ENCODE assay signal across 1 cellular context in the genomic region with DNA sequence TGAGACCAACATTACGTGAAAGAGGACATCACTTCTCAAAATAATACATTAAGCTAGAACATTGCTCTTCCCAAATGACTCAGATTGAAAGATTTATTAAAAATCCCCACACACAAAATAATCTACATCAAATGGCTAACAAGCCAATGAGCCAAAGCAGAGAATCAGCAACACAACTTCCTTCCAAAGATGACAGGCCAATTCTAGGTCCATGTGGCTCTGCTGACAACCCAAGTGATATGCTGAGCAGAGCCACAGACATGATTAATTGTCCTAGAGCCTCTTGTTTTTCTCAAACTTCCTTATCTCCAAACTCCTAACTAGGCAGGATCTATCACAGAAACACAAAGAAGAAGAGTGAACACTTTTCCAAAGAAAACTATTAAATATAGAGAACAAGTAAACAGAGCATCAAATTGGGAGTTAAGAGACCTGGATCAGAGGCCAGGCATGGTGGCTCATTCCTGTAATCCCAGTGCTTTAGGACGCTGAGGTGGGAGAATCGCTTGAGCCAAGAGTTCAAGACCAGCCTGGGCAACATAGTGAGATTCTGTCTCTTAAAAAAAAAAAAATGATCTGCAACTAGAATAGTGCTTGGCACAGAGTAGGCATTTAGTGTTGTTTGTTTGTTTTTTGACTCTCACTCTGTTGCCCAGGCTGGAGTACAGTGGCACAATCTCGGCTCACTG.
A peak's percentile ranks its signal among the peaks of the same experiment; 100 is the strongest.
TF ChIP-seq lines count a peak whose summit lies in the region.

No MANE protein-coding gene starts in this region.

TF ChIP-seq in GM12878, 131 proteins besides CTCF, POLR2A, EP300 and RAD21 (continued from another document):
- TF ChIP-seq E4F1 (IDR thresholded peaks at IDR 0.05; ENCODE audit: borderline replicate concordance, partially characterized antibody) (no peak), JUNB (IDR thresholded peaks at IDR 0.05) (peak; percentile 73), TCF7 (IDR thresholded peaks at IDR 0.05; ENCODE audit: borderline replicate concordance) (no peak), FOXM1 (IDR thresholded peaks at IDR 0.05; ENCODE audit: low read depth, low read length) (no peak), CREB1 (IDR thresholded peaks at IDR 0.05; ENCODE audit: low read depth) (peak; percentile 35; the same call in 1 of the 2 replicates), PKNOX1 (IDR thresholded peaks at IDR 0.05) (peak; percentile 62; the same call in 1 of the 2 replicates)
- TF ChIP-seq, protein P1, sequence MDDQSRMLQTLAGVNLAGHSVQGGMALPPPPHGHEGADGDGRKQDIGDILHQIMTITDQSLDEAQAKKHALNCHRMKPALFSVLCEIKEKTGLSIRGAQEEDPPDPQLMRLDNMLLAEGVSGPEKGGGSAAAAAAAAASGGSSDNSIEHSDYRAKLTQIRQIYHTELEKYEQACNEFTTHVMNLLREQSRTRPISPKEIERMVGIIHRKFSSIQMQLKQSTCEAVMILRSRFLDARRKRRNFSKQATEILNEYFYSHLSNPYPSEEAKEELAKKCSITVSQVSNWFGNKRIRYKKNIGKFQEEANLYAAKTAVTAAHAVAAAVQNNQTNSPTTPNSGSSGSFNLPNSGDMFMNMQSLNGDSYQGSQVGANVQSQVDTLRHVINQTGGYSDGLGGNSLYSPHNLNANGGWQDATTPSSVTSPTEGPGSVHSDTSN (IDR thresholded peaks at IDR 0.05; ENCODE audit: insufficient replicate concordance, low read depth, low read length): peak; percentile 23
